Comparison of ENCODE assay signal across 3 cellular contexts in genomic region chr2:62382122-62382521, GRCh38.
TF ChIP-seq lines count a peak whose summit lies in the region.

No MANE protein-coding gene starts in this region.

TF ChIP-seq in liver, 16 proteins besides CTCF, POLR2A, EP300 and RAD21:
- TF ChIP-seq EGR1 (IDR thresholded peaks at IDR 0.05; ENCODE audit: low read depth in 2 of 2) (no peak), NR2F2 (IDR thresholded peaks at IDR 0.05) (peak; percentile 83)

TF ChIP-seq in HepG2, 621 proteins besides CTCF, POLR2A, EP300 and RAD21 (continues in another document):
- TF ChIP-seq, protein P1, sequence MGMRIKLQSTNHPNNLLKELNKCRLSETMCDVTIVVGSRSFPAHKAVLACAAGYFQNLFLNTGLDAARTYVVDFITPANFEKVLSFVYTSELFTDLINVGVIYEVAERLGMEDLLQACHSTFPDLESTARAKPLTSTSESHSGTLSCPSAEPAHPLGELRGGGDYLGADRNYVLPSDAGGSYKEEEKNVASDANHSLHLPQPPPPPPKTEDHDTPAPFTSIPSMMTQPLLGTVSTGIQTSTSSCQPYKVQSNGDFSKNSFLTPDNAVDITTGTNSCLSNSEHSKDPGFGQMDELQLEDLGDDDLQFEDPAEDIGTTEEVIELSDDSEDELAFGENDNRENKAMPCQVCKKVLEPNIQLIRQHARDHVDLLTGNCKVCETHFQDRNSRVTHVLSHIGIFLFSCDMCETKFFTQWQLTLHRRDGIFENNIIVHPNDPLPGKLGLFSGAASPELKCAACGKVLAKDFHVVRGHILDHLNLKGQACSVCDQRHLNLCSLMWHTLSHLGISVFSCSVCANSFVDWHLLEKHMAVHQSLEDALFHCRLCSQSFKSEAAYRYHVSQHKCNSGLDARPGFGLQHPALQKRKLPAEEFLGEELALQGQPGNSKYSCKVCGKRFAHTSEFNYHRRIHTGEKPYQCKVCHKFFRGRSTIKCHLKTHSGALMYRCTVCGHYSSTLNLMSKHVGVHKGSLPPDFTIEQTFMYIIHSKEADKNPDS (CRISPR knock-in tag; IDR thresholded peaks at IDR 0.05): no peak
- TF ChIP-seq ZBTB20 (CRISPR knock-in tag; IDR thresholded peaks at IDR 0.05; ENCODE audit: borderline replicate concordance, low read depth) (no peak), RBFOX2 (IDR thresholded peaks at IDR 0.05; ENCODE audit: low read depth, low read length) (no peak), KDM5A (IDR thresholded peaks at IDR 0.05; ENCODE audit: borderline replicate concordance, low read length) (no peak), ZSCAN31 (CRISPR knock-in tag; IDR thresholded peaks at IDR 0.05; ENCODE audit: low read depth) (no peak), KDM6A (CRISPR knock-in tag; IDR thresholded peaks at IDR 0.05; ENCODE audit: low read depth) (no peak), ZNF567 (CRISPR knock-in tag; IDR thresholded peaks at IDR 0.05; ENCODE audit: borderline replicate concordance) (no peak), STAG1 (CRISPR knock-in tag; IDR thresholded peaks at IDR 0.05) (no peak), SP2 (CRISPR knock-in tag; IDR thresholded peaks at IDR 0.05) (no peak), ZNF790 (CRISPR knock-in tag; IDR thresholded peaks at IDR 0.05; ENCODE audit: borderline replicate concordance) (no peak)
- TF ChIP-seq, protein P2, sequence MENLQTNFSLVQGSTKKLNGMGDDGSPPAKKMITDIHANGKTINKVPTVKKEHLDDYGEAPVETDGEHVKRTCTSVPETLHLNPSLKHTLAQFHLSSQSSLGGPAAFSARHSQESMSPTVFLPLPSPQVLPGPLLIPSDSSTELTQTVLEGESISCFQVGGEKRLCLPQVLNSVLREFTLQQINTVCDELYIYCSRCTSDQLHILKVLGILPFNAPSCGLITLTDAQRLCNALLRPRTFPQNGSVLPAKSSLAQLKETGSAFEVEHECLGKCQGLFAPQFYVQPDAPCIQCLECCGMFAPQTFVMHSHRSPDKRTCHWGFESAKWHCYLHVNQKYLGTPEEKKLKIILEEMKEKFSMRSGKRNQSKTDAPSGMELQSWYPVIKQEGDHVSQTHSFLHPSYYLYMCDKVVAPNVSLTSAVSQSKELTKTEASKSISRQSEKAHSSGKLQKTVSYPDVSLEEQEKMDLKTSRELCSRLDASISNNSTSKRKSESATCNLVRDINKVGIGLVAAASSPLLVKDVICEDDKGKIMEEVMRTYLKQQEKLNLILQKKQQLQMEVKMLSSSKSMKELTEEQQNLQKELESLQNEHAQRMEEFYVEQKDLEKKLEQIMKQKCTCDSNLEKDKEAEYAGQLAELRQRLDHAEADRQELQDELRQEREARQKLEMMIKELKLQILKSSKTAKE (CRISPR knock-in tag; IDR thresholded peaks at IDR 0.05; ENCODE audit: borderline replicate concordance): no peak
- TF ChIP-seq, protein P3, sequence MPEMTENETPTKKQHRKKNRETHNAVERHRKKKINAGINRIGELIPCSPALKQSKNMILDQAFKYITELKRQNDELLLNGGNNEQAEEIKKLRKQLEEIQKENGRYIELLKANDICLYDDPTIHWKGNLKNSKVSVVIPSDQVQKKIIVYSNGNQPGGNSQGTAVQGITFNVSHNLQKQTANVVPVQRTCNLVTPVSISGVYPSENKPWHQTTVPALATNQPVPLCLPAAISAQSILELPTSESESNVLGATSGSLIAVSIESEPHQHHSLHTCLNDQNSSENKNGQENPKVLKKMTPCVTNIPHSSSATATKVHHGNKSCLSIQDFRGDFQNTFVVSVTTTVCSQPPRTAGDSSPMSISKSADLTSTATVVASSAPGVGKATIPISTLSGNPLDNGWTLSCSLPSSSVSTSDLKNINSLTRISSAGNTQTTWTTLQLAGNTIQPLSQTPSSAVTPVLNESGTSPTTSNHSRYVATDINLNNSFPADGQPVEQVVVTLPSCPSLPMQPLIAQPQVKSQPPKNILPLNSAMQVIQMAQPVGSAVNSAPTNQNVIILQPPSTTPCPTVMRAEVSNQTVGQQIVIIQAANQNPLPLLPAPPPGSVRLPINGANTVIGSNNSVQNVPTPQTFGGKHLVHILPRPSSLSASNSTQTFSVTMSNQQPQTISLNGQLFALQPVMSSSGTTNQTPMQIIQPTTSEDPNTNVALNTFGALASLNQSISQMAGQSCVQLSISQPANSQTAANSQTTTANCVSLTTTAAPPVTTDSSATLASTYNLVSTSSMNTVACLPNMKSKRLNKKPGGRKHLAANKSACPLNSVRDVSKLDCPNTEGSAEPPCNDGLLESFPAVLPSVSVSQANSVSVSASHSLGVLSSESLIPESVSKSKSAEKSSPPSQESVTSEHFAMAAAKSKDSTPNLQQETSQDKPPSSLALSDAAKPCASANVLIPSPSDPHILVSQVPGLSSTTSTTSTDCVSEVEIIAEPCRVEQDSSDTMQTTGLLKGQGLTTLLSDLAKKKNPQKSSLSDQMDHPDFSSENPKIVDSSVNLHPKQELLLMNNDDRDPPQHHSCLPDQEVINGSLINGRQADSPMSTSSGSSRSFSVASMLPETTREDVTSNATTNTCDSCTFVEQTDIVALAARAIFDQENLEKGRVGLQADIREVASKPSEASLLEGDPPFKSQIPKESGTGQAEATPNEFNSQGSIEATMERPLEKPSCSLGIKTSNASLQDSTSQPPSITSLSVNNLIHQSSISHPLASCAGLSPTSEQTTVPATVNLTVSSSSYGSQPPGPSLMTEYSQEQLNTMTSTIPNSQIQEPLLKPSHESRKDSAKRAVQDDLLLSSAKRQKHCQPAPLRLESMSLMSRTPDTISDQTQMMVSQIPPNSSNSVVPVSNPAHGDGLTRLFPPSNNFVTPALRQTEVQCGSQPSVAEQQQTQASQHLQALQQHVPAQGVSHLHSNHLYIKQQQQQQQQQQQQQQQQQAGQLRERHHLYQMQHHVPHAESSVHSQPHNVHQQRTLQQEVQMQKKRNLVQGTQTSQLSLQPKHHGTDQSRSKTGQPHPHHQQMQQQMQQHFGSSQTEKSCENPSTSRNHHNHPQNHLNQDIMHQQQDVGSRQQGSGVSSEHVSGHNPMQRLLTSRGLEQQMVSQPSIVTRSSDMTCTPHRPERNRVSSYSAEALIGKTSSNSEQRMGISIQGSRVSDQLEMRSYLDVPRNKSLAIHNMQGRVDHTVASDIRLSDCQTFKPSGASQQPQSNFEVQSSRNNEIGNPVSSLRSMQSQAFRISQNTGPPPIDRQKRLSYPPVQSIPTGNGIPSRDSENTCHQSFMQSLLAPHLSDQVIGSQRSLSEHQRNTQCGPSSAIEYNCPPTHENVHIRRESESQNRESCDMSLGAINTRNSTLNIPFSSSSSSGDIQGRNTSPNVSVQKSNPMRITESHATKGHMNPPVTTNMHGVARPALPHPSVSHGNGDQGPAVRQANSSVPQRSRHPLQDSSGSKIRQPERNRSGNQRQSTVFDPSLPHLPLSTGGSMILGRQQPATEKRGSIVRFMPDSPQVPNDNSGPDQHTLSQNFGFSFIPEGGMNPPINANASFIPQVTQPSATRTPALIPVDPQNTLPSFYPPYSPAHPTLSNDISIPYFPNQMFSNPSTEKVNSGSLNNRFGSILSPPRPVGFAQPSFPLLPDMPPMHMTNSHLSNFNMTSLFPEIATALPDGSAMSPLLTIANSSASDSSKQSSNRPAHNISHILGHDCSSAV (CRISPR knock-in tag; IDR thresholded peaks at IDR 0.05; ENCODE audit: borderline replicate concordance): no peak

TF ChIP-seq in GM12878, 131 proteins besides CTCF, POLR2A, EP300 and RAD21:
- TF ChIP-seq IKZF2 (IDR thresholded peaks at IDR 0.05) (no peak), CHD2 (IDR thresholded peaks at IDR 0.05; ENCODE audit: borderline replicate concordance, low read depth, low read length) (no peak), RELB (IDR thresholded peaks at IDR 0.05; ENCODE audit: low read depth) (no peak), GATAD2B (conservative IDR thresholded peaks at IDR 0.05; ENCODE audit: low read depth) (no peak), SMAD5 (IDR thresholded peaks at IDR 0.05; ENCODE audit: low read depth) (no peak), EGR1 (IDR thresholded peaks at IDR 0.05; ENCODE audit: borderline replicate concordance in 1 of 2, low read depth in 2 of 2, low read length in 2 of 2) (no peak)
- TF ChIP-seq, protein P4, sequence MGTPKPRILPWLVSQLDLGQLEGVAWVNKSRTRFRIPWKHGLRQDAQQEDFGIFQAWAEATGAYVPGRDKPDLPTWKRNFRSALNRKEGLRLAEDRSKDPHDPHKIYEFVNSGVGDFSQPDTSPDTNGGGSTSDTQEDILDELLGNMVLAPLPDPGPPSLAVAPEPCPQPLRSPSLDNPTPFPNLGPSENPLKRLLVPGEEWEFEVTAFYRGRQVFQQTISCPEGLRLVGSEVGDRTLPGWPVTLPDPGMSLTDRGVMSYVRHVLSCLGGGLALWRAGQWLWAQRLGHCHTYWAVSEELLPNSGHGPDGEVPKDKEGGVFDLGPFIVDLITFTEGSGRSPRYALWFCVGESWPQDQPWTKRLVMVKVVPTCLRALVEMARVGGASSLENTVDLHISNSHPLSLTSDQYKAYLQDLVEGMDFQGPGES (IDR thresholded peaks at IDR 0.05): no peak
